ENCODE assay signal across 1 cellular context in the genomic region with DNA sequence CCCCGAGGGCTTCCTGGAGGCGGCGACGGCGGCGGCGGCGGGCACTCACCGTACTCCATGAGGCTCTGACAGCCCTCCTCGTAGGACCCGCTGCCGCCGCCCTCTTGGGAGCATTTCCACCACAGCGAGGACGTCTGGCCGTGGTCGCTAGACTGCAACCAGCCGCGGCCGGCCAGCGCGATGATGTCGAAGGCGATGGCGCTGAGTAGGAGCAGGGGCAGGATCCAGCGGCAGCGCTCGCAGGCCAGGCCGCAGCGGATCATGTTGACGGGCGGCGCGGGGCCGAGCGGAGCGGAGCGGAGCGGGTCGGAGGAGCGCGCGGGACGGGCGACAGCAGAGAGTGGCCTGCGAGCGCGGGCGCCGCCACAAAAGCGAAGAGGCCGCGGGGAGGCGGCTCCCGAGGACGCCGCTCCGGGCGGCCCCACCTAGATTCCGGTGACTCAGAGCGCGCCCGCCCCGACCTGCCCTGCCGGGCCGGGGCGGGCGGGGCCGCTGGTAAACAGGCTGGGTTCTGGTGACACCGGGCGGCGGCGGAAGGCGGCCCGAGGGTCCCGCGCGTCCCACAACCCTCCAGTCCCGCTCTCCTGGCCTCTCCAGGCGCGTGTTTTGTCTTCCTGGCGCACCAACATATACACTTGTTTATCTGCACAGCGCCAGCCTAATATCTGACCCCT.
TF ChIP-seq lines count a peak whose summit lies in the region.

A gene (minus strand): TSS at position 342 of the 674 bp plus-strand sequence. CDS start 79 bp downstream, at position 263.

TF ChIP-seq in HepG2, 621 proteins besides CTCF, POLR2A, EP300 and RAD21 (continued from another document and continues in another):
- TF ChIP-seq, protein P1, sequence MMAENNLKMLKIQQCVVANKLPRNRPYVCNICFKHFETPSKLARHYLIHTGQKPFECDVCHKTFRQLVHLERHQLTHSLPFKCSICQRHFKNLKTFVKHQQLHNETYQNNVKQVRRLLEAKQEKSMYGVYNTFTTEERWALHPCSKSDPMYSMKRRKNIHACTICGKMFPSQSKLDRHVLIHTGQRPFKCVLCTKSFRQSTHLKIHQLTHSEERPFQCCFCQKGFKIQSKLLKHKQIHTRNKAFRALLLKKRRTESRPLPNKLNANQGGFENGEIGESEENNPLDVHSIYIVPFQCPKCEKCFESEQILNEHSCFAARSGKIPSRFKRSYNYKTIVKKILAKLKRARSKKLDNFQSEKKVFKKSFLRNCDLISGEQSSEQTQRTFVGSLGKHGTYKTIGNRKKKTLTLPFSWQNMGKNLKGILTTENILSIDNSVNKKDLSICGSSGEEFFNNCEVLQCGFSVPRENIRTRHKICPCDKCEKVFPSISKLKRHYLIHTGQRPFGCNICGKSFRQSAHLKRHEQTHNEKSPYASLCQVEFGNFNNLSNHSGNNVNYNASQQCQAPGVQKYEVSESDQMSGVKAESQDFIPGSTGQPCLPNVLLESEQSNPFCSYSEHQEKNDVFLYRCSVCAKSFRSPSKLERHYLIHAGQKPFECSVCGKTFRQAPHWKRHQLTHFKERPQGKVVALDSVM (CRISPR knock-in tag; IDR thresholded peaks at IDR 0.05): peak; percentile 66
- peak; percentile 52; the same call in 1 of the 2 replicates for TF ChIP-seq ZNF567 (CRISPR knock-in tag; IDR thresholded peaks at IDR 0.05; ENCODE audit: borderline replicate concordance)
- no peak for TF ChIP-seq SYNCRIP (IDR thresholded peaks at IDR 0.05; ENCODE audit: insufficient read depth, low read depth, low read length)
- peak; percentile 85; the same call in 1 of the 2 replicates for TF ChIP-seq ZNF720 (CRISPR knock-in tag; IDR thresholded peaks at IDR 0.05)
- TF ChIP-seq, protein P2, sequence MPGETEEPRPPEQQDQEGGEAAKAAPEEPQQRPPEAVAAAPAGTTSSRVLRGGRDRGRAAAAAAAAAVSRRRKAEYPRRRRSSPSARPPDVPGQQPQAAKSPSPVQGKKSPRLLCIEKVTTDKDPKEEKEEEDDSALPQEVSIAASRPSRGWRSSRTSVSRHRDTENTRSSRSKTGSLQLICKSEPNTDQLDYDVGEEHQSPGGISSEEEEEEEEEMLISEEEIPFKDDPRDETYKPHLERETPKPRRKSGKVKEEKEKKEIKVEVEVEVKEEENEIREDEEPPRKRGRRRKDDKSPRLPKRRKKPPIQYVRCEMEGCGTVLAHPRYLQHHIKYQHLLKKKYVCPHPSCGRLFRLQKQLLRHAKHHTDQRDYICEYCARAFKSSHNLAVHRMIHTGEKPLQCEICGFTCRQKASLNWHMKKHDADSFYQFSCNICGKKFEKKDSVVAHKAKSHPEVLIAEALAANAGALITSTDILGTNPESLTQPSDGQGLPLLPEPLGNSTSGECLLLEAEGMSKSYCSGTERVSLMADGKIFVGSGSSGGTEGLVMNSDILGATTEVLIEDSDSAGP (CRISPR knock-in tag; IDR thresholded peaks at IDR 0.05; ENCODE audit: borderline replicate concordance): peak; percentile 89; the same call in 1 of the 2 replicates
- TF ChIP-seq THYN1 (CRISPR knock-in tag; IDR thresholded peaks at IDR 0.05; ENCODE audit: borderline replicate concordance, low read depth): no peak
- TF ChIP-seq, protein P3, sequence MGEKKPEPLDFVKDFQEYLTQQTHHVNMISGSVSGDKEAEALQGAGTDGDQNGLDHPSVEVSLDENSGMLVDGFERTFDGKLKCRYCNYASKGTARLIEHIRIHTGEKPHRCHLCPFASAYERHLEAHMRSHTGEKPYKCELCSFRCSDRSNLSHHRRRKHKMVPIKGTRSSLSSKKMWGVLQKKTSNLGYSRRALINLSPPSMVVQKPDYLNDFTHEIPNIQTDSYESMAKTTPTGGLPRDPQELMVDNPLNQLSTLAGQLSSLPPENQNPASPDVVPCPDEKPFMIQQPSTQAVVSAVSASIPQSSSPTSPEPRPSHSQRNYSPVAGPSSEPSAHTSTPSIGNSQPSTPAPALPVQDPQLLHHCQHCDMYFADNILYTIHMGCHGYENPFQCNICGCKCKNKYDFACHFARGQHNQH (CRISPR knock-in tag; IDR thresholded peaks at IDR 0.05): peak; percentile 4; the same call in 1 of the 2 replicates
- TF ChIP-seq, protein P4, sequence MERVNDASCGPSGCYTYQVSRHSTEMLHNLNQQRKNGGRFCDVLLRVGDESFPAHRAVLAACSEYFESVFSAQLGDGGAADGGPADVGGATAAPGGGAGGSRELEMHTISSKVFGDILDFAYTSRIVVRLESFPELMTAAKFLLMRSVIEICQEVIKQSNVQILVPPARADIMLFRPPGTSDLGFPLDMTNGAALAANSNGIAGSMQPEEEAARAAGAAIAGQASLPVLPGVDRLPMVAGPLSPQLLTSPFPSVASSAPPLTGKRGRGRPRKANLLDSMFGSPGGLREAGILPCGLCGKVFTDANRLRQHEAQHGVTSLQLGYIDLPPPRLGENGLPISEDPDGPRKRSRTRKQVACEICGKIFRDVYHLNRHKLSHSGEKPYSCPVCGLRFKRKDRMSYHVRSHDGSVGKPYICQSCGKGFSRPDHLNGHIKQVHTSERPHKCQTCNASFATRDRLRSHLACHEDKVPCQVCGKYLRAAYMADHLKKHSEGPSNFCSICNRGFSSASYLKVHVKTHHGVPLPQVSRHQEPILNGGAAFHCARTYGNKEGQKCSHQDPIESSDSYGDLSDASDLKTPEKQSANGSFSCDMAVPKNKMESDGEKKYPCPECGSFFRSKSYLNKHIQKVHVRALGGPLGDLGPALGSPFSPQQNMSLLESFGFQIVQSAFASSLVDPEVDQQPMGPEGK (CRISPR knock-in tag; IDR thresholded peaks at IDR 0.05): no peak; the same call in 1 of the 2 replicates
- TF ChIP-seq, protein P5, sequence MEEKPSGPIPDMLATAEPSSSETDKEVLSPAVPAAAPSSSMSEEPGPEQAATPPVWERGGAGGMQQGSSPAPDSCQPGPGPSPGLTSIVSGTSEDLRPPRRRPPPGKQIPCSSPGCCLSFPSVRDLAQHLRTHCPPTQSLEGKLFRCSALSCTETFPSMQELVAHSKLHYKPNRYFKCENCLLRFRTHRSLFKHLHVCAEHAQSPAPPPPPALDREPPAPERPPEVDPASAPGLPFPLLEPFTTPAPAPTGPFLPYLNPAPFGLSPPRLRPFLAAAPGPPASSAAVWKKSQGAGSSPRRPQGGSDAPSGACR (CRISPR knock-in tag; IDR thresholded peaks at IDR 0.05): no peak
- TF ChIP-seq CREB1 (IDR thresholded peaks at IDR 0.05): no peak
- TF ChIP-seq CREB1 (CRISPR knock-in tag; IDR thresholded peaks at IDR 0.05): no peak
- peak; percentile 94; the same call in 1 of the 2 replicates for TF ChIP-seq KAT7 (CRISPR knock-in tag; IDR thresholded peaks at IDR 0.05; ENCODE audit: borderline replicate concordance)
- TF ChIP-seq, protein P6, sequence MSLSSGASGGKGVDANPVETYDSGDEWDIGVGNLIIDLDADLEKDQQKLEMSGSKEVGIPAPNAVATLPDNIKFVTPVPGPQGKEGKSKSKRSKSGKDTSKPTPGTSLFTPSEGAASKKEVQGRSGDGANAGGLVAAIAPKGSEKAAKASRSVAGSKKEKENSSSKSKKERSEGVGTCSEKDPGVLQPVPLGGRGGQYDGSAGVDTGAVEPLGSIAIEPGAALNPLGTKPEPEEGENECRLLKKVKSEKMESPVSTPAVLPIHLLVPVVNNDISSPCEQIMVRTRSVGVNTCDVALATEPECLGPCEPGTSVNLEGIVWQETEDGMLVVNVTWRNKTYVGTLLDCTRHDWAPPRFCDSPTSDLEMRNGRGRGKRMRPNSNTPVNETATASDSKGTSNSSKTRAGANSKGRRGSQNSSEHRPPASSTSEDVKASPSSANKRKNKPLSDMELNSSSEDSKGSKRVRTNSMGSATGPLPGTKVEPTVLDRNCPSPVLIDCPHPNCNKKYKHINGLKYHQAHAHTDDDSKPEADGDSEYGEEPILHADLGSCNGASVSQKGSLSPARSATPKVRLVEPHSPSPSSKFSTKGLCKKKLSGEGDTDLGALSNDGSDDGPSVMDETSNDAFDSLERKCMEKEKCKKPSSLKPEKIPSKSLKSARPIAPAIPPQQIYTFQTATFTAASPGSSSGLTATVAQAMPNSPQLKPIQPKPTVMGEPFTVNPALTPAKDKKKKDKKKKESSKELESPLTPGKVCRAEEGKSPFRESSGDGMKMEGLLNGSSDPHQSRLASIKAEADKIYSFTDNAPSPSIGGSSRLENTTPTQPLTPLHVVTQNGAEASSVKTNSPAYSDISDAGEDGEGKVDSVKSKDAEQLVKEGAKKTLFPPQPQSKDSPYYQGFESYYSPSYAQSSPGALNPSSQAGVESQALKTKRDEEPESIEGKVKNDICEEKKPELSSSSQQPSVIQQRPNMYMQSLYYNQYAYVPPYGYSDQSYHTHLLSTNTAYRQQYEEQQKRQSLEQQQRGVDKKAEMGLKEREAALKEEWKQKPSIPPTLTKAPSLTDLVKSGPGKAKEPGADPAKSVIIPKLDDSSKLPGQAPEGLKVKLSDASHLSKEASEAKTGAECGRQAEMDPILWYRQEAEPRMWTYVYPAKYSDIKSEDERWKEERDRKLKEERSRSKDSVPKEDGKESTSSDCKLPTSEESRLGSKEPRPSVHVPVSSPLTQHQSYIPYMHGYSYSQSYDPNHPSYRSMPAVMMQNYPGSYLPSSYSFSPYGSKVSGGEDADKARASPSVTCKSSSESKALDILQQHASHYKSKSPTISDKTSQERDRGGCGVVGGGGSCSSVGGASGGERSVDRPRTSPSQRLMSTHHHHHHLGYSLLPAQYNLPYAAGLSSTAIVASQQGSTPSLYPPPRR (CRISPR knock-in tag; IDR thresholded peaks at IDR 0.05; ENCODE audit: borderline replicate concordance): peak; percentile 72
- TF ChIP-seq SOX5 (CRISPR knock-in tag; IDR thresholded peaks at IDR 0.05; ENCODE audit: borderline replicate concordance): no peak; the same call in 1 of the 2 replicates
- TF ChIP-seq SATB2 (CRISPR knock-in tag; IDR thresholded peaks at IDR 0.05): no peak
- no peak for TF ChIP-seq HNRNPK (IDR thresholded peaks at IDR 0.05; ENCODE audit: low read depth, low read length, poor library complexity, severe bottlenecking)
- peak; percentile 67; the same call in 1 of the 2 replicates for TF ChIP-seq REXO4 (CRISPR knock-in tag; IDR thresholded peaks at IDR 0.05; ENCODE audit: borderline replicate concordance)
- no peak for TF ChIP-seq MZF1 (CRISPR knock-in tag; IDR thresholded peaks at IDR 0.05; ENCODE audit: borderline replicate concordance)
- no peak for TF ChIP-seq NONO (IDR thresholded peaks at IDR 0.05)
- TF ChIP-seq NONO (CRISPR knock-in tag; conservative IDR thresholded peaks at IDR 0.05): no peak; the same call in none of the 2 replicates
- TF ChIP-seq NPAS2 (CRISPR knock-in tag; IDR thresholded peaks at IDR 0.05; ENCODE audit: borderline replicate concordance): no peak
- TF ChIP-seq YY1 (IDR thresholded peaks at IDR 0.05; ENCODE audit: insufficient read depth, insufficient replicate concordance, low read depth, low read length): peak; percentile 49
- TF ChIP-seq ZNF772 (CRISPR knock-in tag; IDR thresholded peaks at IDR 0.05): peak; percentile 84; the same call in 1 of the 2 replicates
- TF ChIP-seq ZNF253 (CRISPR knock-in tag; IDR thresholded peaks at IDR 0.05; ENCODE audit: borderline replicate concordance): peak; percentile 86; the same call in 1 of the 2 replicates
- TF ChIP-seq SMYD3 (CRISPR knock-in tag; IDR thresholded peaks at IDR 0.05): no peak
- TF ChIP-seq, protein P7, sequence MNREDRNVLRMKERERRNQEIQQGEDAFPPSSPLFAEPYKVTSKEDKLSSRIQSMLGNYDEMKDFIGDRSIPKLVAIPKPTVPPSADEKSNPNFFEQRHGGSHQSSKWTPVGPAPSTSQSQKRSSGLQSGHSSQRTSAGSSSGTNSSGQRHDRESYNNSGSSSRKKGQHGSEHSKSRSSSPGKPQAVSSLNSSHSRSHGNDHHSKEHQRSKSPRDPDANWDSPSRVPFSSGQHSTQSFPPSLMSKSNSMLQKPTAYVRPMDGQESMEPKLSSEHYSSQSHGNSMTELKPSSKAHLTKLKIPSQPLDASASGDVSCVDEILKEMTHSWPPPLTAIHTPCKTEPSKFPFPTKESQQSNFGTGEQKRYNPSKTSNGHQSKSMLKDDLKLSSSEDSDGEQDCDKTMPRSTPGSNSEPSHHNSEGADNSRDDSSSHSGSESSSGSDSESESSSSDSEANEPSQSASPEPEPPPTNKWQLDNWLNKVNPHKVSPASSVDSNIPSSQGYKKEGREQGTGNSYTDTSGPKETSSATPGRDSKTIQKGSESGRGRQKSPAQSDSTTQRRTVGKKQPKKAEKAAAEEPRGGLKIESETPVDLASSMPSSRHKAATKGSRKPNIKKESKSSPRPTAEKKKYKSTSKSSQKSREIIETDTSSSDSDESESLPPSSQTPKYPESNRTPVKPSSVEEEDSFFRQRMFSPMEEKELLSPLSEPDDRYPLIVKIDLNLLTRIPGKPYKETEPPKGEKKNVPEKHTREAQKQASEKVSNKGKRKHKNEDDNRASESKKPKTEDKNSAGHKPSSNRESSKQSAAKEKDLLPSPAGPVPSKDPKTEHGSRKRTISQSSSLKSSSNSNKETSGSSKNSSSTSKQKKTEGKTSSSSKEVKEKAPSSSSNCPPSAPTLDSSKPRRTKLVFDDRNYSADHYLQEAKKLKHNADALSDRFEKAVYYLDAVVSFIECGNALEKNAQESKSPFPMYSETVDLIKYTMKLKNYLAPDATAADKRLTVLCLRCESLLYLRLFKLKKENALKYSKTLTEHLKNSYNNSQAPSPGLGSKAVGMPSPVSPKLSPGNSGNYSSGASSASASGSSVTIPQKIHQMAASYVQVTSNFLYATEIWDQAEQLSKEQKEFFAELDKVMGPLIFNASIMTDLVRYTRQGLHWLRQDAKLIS (CRISPR knock-in tag; IDR thresholded peaks at IDR 0.05): peak; percentile 81
- peak; percentile 39; the same call in 1 of the 2 replicates for TF ChIP-seq POLR2AphosphoS5 (IDR thresholded peaks at IDR 0.05; ENCODE audit: low read depth, low read length)
- peak; percentile 21; the same call in 1 of the 2 replicates for TF ChIP-seq CHD4 (IDR thresholded peaks at IDR 0.05; ENCODE audit: borderline replicate concordance, low read length)
- TF ChIP-seq ZBTB20 (CRISPR knock-in tag; IDR thresholded peaks at IDR 0.05; ENCODE audit: borderline replicate concordance, low read depth): no peak; the same call in 1 of the 2 replicates
- peak; percentile 92 for TF ChIP-seq ZNF383 (CRISPR knock-in tag; IDR thresholded peaks at IDR 0.05; ENCODE audit: borderline replicate concordance)
- peak; percentile 82 for TF ChIP-seq ZNF30 (CRISPR knock-in tag; IDR thresholded peaks at IDR 0.05)
- peak; percentile 40 for TF ChIP-seq MED8 (CRISPR knock-in tag; IDR thresholded peaks at IDR 0.05; ENCODE audit: insufficient replicate concordance)
- peak; percentile 9; the same call in 1 of the 2 replicates for TF ChIP-seq ZNF746 (CRISPR knock-in tag; IDR thresholded peaks at IDR 0.05)
- TF ChIP-seq ZNF143 (CRISPR knock-in tag; IDR thresholded peaks at IDR 0.05): 0 out of 2 replicates have a peak, but pooled peaks have one; percentile 24
- TF ChIP-seq RFX5 (IDR thresholded peaks at IDR 0.05; ENCODE audit: low read depth, low read length): no peak
- TF ChIP-seq U2AF1 (optimal IDR thresholded peaks at IDR 0.05; ENCODE audit: low read depth, low read length): no peak
- no peak for TF ChIP-seq ZBTB1 (CRISPR knock-in tag; IDR thresholded peaks at IDR 0.05; ENCODE audit: borderline replicate concordance)
- TF ChIP-seq MAFG (CRISPR knock-in tag; IDR thresholded peaks at IDR 0.05): no peak
- TF ChIP-seq ZNF496 (CRISPR knock-in tag; IDR thresholded peaks at IDR 0.05; ENCODE audit: insufficient replicate concordance): no peak
- no peak for TF ChIP-seq HNRNPL (IDR thresholded peaks at IDR 0.05; ENCODE audit: low read depth, low read length)
- TF ChIP-seq ZNF83 (CRISPR knock-in tag; IDR thresholded peaks at IDR 0.05; ENCODE audit: borderline replicate concordance): no peak
- TF ChIP-seq AKAP8 (CRISPR knock-in tag; IDR thresholded peaks at IDR 0.05): no peak
- TF ChIP-seq ZNF788 (CRISPR knock-in tag; IDR thresholded peaks at IDR 0.05; ENCODE audit: borderline replicate concordance): peak; percentile 90
